Comparison of ENCODE assay signal across 22 cellular contexts in the genomic region with DNA sequence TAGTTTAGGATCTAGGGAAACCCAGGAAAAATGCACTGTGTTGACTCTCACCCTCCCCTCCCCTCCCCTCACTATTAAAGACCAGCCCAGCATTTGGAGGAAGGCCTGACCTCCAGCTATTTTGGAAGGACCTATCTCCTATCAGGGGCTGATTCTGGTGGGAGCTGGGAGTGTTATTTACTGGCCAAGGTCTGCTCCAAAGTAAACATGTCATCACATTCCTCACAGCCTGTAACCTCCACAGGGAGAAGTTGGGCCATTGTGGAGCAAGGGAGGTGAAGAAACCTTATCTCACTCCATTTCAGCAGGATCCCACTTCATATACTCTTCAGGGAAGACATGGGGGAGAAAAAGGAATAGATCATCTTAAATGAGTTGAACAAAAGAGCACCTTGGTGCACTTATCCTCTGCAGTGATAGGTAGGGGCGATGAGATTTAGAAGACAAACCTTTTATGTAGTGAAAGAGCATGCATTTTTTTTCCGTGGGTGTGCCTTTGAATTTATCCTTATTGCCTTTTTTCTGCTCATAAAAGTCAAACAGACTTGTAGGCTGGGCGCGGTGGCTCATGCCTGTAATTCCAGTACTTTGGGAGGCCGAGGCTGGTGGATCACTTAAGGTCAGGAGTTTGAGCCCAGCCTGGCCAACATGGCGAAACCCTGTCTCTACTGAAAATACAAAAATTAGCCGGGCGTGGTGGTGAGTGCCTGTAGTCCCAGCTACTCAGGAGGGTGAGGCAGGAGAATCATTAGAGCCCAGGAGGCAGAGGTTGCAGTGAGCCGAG. TPM values are rescaled to one million over a fixed set of nuclear protein-coding genes. Genes with fewer than 3 reads are reported as not detected.
DNase-seq lines count a peak whose midpoint lies in the region; ATAC-seq and TF ChIP-seq lines count a peak whose summit lies in the region.
"Had no signal": no experiment of that assay in that cellular context is flagged by ENCODE, and none has a peak within 500 bp of the region (broad histone marks: within the 10 kb centered on the region; RNA-seq: fewer than 3 reads in every experiment).

No MANE protein-coding gene starts in this region.

- H3K4me1 ChIP-seq in HCT116 (ENCODE audit: control insufficient read depth in 1 of 2, insufficient read depth in 2 of 2, low read length in 2 of 2) (peaks cover 5 to 18% of the 10 kb centered on the region in 2 experiments; a peak in 3 of 4 replicates), RWPE2 (ENCODE audit: insufficient read depth, poor library complexity, severe bottlenecking) (peaks cover 23% of the 10 kb centered on the region)

- H3K36me3 ChIP-seq in HCT116 (ENCODE audit: control insufficient read depth in 1 of 2, insufficient read depth in 2 of 2, low read length in 2 of 2) (no peaks in the 10 kb centered on the region), RWPE2 (ENCODE audit: low read depth) (no peaks in the 10 kb centered on the region)
- H3K36me3 ChIP-seq: HAP-1 had no signal

- peak overlapping the region; percentile 45 for H2AFZ ChIP-seq in HCT116 (ENCODE audit: low read depth, low read length, poor library complexity, severe bottlenecking)

- no peak for DNase-seq in HCT116 (ENCODE audit: low read depth, low spot score)
- no peak for DNase-seq in RWPE2 (ENCODE audit: low spot score)
- DNase-seq in iPS-NIHi7 (ENCODE audit: extremely low spot score): peak; percentile 44
- no peak for DNase-seq in omental fat pad (ENCODE audit: low spot score)
- no peak for DNase-seq in SKM-1 (lab: John Stamatoyannopoulos, UW; ENCODE audit: unreplicated experiment)
- no peak for DNase-seq in HPDE6-E6E7 (ENCODE audit: extremely low spot score)
- DNase-seq: activated CD4-positive, alpha-beta T cell treated with anti-CD3 and anti-CD28 coated beads for 48 hours; activated naive CD4-positive, alpha-beta T cell treated with Interleukin-2 at 50 U/mL for 16 hours; activated T-cell treated with anti-CD3 and anti-CD28 coated beads, Interleukin-2, amount 50 U/mL, for 48 hours; amniotic stem cell; C1 segment of cervical spinal cord; central memory CD4-positive, alpha-beta T cell; EL; Karpas-422; naive thymus-derived CD4-positive, alpha-beta T cell; NCI-H1694 treated with DMSO at 0.1 percent for 48 hours; SIG-M5; T-helper 1 cell had no signal

- H3K9ac ChIP-seq in HCT116 (ENCODE audit: low read length): no peak overlapping the region

- no peak overlapping the region for H3K27ac ChIP-seq in HCT116 (ENCODE audit: low read depth, low read length)
- H3K27ac ChIP-seq in RWPE2 (ENCODE audit: poor library complexity, severe bottlenecking): peak overlapping the region; percentile 5
- H3K27ac ChIP-seq: epithelial cell of prostate had no signal

- no peaks in the 10 kb centered on the region for H3K27me3 ChIP-seq in HCT116 (ENCODE audit: insufficient read depth, low read length)
- no peaks in the 10 kb centered on the region for H3K27me3 ChIP-seq in RWPE2 (ENCODE audit: insufficient read depth, poor library complexity, severe bottlenecking)

- no peak for TF ChIP-seq RAD21 in HCT116 (IDR thresholded peaks at IDR 0.05; ENCODE audit: low read depth)

- RAD21 ChIA-PET in HCT116 (lab: Charles Lee; ENCODE audit: low non-redundant PET in 1 of 2, low total read pairs in 2 of 2, uncharacterized antibody in 2 of 2, unreplicated experiment in 2 of 2): no interaction called here

- CTCF ChIA-PET in HCT116 (lab: Charles Lee): no interaction called here

- no TSS peak for BruUV-seq in HCT116 (replicated peaks; lab: Mats Ljungman, UMichigan)

- TF ChIP-seq POLR2A in HCT116 (IDR thresholded peaks at IDR 0.05; ENCODE audit: borderline replicate concordance, extremely low read depth, insufficient read depth, insufficient read length): no peak

- H3K4me3 ChIP-seq in HCT116 (replicated peaks in 1 of 2; ENCODE audit: low read depth in 1 of 2, low read length in 2 of 2): no peak overlapping the region
- H3K4me3 ChIP-seq in RWPE2 (ENCODE audit: severe bottlenecking): no peak overlapping the region
- H3K4me3 ChIP-seq: HAP-1 had no signal

- no peaks in the 10 kb centered on the region for H3K79me2 ChIP-seq in HCT116 (ENCODE audit: insufficient read depth, low read length)

- ATAC-seq in HCT116: no peak
- ATAC-seq in RWPE2 (ENCODE audit: low read depth): no peak
- ATAC-seq in omental fat pad (ENCODE audit: low FRiP score): peak; percentile 56
- ATAC-seq in HG02798 (IDR thresholded peaks at IDR 0.05; ENCODE audit: poor library complexity, unreplicated experiment): no peak
- no peak for ATAC-seq in HG03342 (IDR thresholded peaks at IDR 0.05; ENCODE audit: unreplicated experiment)
- ATAC-seq: naive thymus-derived CD4-positive, alpha-beta T cell had no signal

- no peak overlapping the region for H3K4me2 ChIP-seq in HCT116 (ENCODE audit: low read length)

- TF ChIP-seq CTCF in HCT116 (IDR thresholded peaks at IDR 0.05 in 2 of 3, conservative IDR thresholded peaks at IDR 0.05 in 1 of 3; ENCODE audit: borderline replicate concordance in 1 of 3, insufficient read depth in 1 of 3, low read depth in 2 of 3, low read length in 2 of 3): no peak
- no peak for TF ChIP-seq CTCF in RWPE2 (IDR thresholded peaks at IDR 0.05; ENCODE audit: poor library complexity, severe bottlenecking)
- TF ChIP-seq CTCF in omental fat pad (IDR thresholded peaks at IDR 0.05): no peak

- no peaks in the 10 kb centered on the region for H4K20me1 ChIP-seq in HCT116 (ENCODE audit: insufficient read depth)

- POLR2A ChIA-PET in HCT116 (lab: Charles Lee): no interaction called here

- intact Hi-C loops in HCT116 (cut with micrococcal nuclease): no loop called here

- no peaks in the 10 kb centered on the region for H3K9me2 ChIP-seq in HCT116 (ENCODE audit: insufficient read depth)

- no peaks in the 10 kb centered on the region for H3K9me3 ChIP-seq in HCT116 (ENCODE audit: control insufficient read depth in 1 of 2, insufficient read depth in 1 of 2, low read depth in 1 of 2, low read length in 2 of 2)
- no peaks in the 10 kb centered on the region for H3K9me3 ChIP-seq in RWPE2 (ENCODE audit: severe bottlenecking)
- H3K9me3 ChIP-seq: HAP-1 had no signal

TF ChIP-seq in HCT116, 20 proteins besides CTCF, POLR2A, EP300 and RAD21 (continues in another document):
- TF ChIP-seq SIN3A (IDR thresholded peaks at IDR 0.05; ENCODE audit: low read depth) (no peak), ZNF274 (IDR thresholded peaks at IDR 0.05; ENCODE audit: low read depth, low read length) (no peak), JUND (IDR thresholded peaks at IDR 0.05) (no peak), FOSL1 (IDR thresholded peaks at IDR 0.05; ENCODE audit: low read depth) (no peak), SRF (IDR thresholded peaks at IDR 0.05; ENCODE audit: low read depth) (no peak), CBX3 (IDR thresholded peaks at IDR 0.05; ENCODE audit: low read depth) (no peak), SP1 (IDR thresholded peaks at IDR 0.05; ENCODE audit: low read depth) (no peak), CEBPB (IDR thresholded peaks at IDR 0.05; ENCODE audit: low read depth) (no peak), YY1 (IDR thresholded peaks at IDR 0.05; ENCODE audit: extremely low read depth, insufficient replicate concordance, low read depth, low read length) (no peak), EGR1 (IDR thresholded peaks at IDR 0.05; ENCODE audit: low read depth) (no peak), EZH2 (IDR thresholded peaks at IDR 0.05) (no peak), ELF1 (IDR thresholded peaks at IDR 0.05; ENCODE audit: borderline replicate concordance, low read depth) (no peak), TCF7L2 (IDR thresholded peaks at IDR 0.05; ENCODE audit: borderline replicate concordance, extremely low read depth, insufficient read depth, insufficient read length) (no peak), ZFX (IDR thresholded peaks at IDR 0.05) (no peak)
- TF ChIP-seq, protein P1, sequence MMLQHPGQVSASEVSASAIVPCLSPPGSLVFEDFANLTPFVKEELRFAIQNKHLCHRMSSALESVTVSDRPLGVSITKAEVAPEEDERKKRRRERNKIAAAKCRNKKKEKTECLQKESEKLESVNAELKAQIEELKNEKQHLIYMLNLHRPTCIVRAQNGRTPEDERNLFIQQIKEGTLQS (IDR thresholded peaks at IDR 0.05): no peak
- TF ChIP-seq, protein P2, sequence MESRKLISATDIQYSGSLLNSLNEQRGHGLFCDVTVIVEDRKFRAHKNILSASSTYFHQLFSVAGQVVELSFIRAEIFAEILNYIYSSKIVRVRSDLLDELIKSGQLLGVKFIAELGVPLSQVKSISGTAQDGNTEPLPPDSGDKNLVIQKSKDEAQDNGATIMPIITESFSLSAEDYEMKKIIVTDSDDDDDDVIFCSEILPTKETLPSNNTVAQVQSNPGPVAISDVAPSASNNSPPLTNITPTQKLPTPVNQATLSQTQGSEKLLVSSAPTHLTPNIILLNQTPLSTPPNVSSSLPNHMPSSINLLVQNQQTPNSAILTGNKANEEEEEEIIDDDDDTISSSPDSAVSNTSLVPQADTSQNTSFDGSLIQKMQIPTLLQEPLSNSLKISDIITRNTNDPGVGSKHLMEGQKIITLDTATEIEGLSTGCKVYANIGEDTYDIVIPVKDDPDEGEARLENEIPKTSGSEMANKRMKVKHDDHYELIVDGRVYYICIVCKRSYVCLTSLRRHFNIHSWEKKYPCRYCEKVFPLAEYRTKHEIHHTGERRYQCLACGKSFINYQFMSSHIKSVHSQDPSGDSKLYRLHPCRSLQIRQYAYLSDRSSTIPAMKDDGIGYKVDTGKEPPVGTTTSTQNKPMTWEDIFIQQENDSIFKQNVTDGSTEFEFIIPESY (IDR thresholded peaks at IDR 0.05; ENCODE audit: extremely low read depth, insufficient replicate concordance, low read length): no peak
- TF ChIP-seq, protein P3, sequence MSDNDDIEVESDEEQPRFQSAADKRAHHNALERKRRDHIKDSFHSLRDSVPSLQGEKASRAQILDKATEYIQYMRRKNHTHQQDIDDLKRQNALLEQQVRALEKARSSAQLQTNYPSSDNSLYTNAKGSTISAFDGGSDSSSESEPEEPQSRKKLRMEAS (IDR thresholded peaks at IDR 0.05): no peak

RNA-seq across cellular contexts. Expression of a gene that starts 15.6 kb away (rescaled TPM):
- total RNA-seq in HCT116 (2021; ENCODE audit: unreplicated experiment): 116 TPM
- 149 and 179 TPM in 2 replicates for polyA plus RNA-seq in HCT116 (2012)
- total RNA-seq in omental fat pad: 100 to 1,000 TPM in 3 of 4 donors, 10 to 100 TPM in 1; 82.5 to 192 (median 145) TPM
